ENCODE assay signal across 10 cellular contexts in genomic region chr1:202505356-202505755, GRCh38.
DNase-seq lines count a peak whose midpoint lies in the region; ATAC-seq and TF ChIP-seq lines count a peak whose summit lies in the region.
"Had no signal": no experiment of that assay in that cellular context is flagged by ENCODE, and none has a peak within 500 bp of the region (broad histone marks: within the 10 kb centered on the region; RNA-seq: fewer than 3 reads in every experiment).

No MANE protein-coding gene starts in this region.

- H3K4me3 ChIP-seq in AG04449 (ENCODE audit: low read depth, low read length) (no peak overlapping the region), cardiac muscle cell (no peak overlapping the region), osteoblast (ENCODE audit: insufficient read depth, low read length) (no peak overlapping the region), Peyer's patch (no peak overlapping the region), HAP-1 (no peak overlapping the region)

- no peak for TF ChIP-seq POLR2A in Peyer's patch (IDR thresholded peaks at IDR 0.05)

- peaks cover 69% of the 10 kb centered on the region for H3K36me3 ChIP-seq in cardiac muscle cell
- no peaks in the 10 kb centered on the region for H3K36me3 ChIP-seq in osteoblast (ENCODE audit: insufficient read depth, low read length)
- peaks cover 0 to 3% (median 0%) of the 10 kb centered on the region in 3 donors for H3K36me3 ChIP-seq in Peyer's patch
- no peaks in the 10 kb centered on the region for H3K36me3 ChIP-seq in HAP-1 (replicated peaks)

- no peaks in the 10 kb centered on the region for H4K20me1 ChIP-seq in osteoblast (ENCODE audit: insufficient read depth, low read length)

- H3K4me1 ChIP-seq in cardiac muscle cell (ENCODE audit: low read depth): peaks cover 18% of the 10 kb centered on the region
- H3K4me1 ChIP-seq in osteoblast (ENCODE audit: insufficient read depth, low read length): peaks cover 21% of the 10 kb centered on the region
- no peaks in the 10 kb centered on the region for H3K4me1 ChIP-seq in Peyer's patch
- no peaks in the 10 kb centered on the region for H3K4me1 ChIP-seq in HAP-1

- no peak for ATAC-seq in T-cell (replicated peaks in 1 of 4)

- peak overlapping the region; percentile 94 for H3K27ac ChIP-seq in cardiac muscle cell
- peak overlapping the region; percentile 64 for H3K27ac ChIP-seq in osteoblast (ENCODE audit: low read depth, low read length)
- peak overlapping the region in 2 of 4 donors; percentile 25 to 77 for H3K27ac ChIP-seq in Peyer's patch

- H3K4me1 Mint-ChIP-seq in T-cell: no peaks in the 10 kb centered on the region

- peak; percentile 50 for DNase-seq in AG04449 (ENCODE audit: low read depth, low spot score)
- peak; percentile 44 for DNase-seq in amniotic stem cell (lab: John Stamatoyannopoulos, UW)
- DNase-seq in cardiac muscle cell (ENCODE audit: low read depth in 1 of 2, low spot score in 1 of 2): peak; percentile 30 to 94
- peak; percentile 35 for DNase-seq in osteoblast (ENCODE audit: insufficient read length, low spot score, missing footprints)
- DNase-seq in T-cell: no peak
- no peak for DNase-seq in GM20000 (ENCODE audit: low spot score)
- DNase-seq in Peyer's patch: no peak
- no peak for DNase-seq in HAP-1 (ENCODE audit: low spot score in 2 of 2)
- DNase-seq: ACHN; activated T-cell treated with anti-CD3 and anti-CD28 coated beads, Interleukin-2, amount 50 U/mL, for 24 hours had no signal

- peak overlapping the region; percentile 26 for H3K4me2 ChIP-seq in osteoblast (ENCODE audit: insufficient read depth, low read length)

- H3K27ac Mint-ChIP-seq in T-cell: no peak overlapping the region
- H3K27ac Mint-ChIP-seq: activated T-cell treated with anti-CD3 and anti-CD28 coated beads, Interleukin-2, amount 50 U/mL, for 24 hours had no signal

- POLR2A ChIA-PET in AG04449 (lab: Yijun Ruan, JAX) (no interaction called here), T-cell (lab: Charles Lee) (no interaction called here)

- TF ChIP-seq CTCF in AG04449 (IDR thresholded peaks at IDR 0.05; ENCODE audit: insufficient read depth, low read length, missing control alignments): no peak
- no peak for TF ChIP-seq CTCF in cardiac muscle cell (IDR thresholded peaks at IDR 0.05; ENCODE audit: low read depth, low read length)
- TF ChIP-seq CTCF in osteoblast (IDR thresholded peaks at IDR 0.05; ENCODE audit: extremely low read depth, low read depth, low read length): no peak
- no peak for TF ChIP-seq CTCF in GM20000 (IDR thresholded peaks at IDR 0.05; ENCODE audit: extremely low read depth, missing control alignments)
- no peak for TF ChIP-seq CTCF in Peyer's patch (IDR thresholded peaks at IDR 0.05)

- H3K27me3 ChIP-seq in cardiac muscle cell: no peaks in the 10 kb centered on the region
- H3K27me3 ChIP-seq in osteoblast (ENCODE audit: insufficient read depth, low read length): no peaks in the 10 kb centered on the region
- no peaks in the 10 kb centered on the region for H3K27me3 ChIP-seq in Peyer's patch
- no peaks in the 10 kb centered on the region for H3K27me3 ChIP-seq in HAP-1 (ENCODE audit: low read depth)

- H3K9me3 ChIP-seq in cardiac muscle cell (ENCODE audit: low read depth) (no peaks in the 10 kb centered on the region), osteoblast (ENCODE audit: low read depth, low read length) (no peaks in the 10 kb centered on the region), Peyer's patch (no peaks in the 10 kb centered on the region), HAP-1 (no peaks in the 10 kb centered on the region)

- H3K36me3 Mint-ChIP-seq in T-cell: peaks cover 47% of the 10 kb centered on the region

- no peaks in the 10 kb centered on the region for H3K27me3 Mint-ChIP-seq in T-cell
- H3K27me3 Mint-ChIP-seq: activated T-cell treated with anti-CD3 and anti-CD28 coated beads, Interleukin-2, amount 50 U/mL, for 24 hours had no signal

- CTCF ChIA-PET in AG04449 (lab: Yijun Ruan, JAX): interaction anchor here (1.3 to 11.4 kb wide), 4 partner anchors 44 to 96 kb away, joined by 4 to 150 read pairs (median 8); no protein-coding TSS in a partner anchor
- CTCF ChIA-PET in T-cell (lab: Charles Lee): no interaction called here

- in situ Hi-C loops in HAP-1 (cut with MboI; ENCODE audit: low sequenced_read_pairs): no loop called here

- no peaks in the 10 kb centered on the region for H3K79me2 ChIP-seq in osteoblast (ENCODE audit: insufficient read depth, low read length)

- H2AFZ ChIP-seq in osteoblast (ENCODE audit: low read length): no peak overlapping the region

- no peaks in the 10 kb centered on the region for H3K9me3 Mint-ChIP-seq in T-cell
- H3K9me3 Mint-ChIP-seq: activated T-cell treated with anti-CD3 and anti-CD28 coated beads, Interleukin-2, amount 50 U/mL, for 24 hours had no signal

- no peak overlapping the region for H3K4me3 Mint-ChIP-seq in T-cell
- H3K4me3 Mint-ChIP-seq: activated T-cell treated with anti-CD3 and anti-CD28 coated beads, Interleukin-2, amount 50 U/mL, for 24 hours had no signal

Comparison
In these comparisons a context has a peak if more than half of its experiments do, and no peak if none do; other contexts are left out.
1. DNase-seq: peak in AG04449 (single experiment), amniotic stem cell (single experiment), cardiac muscle cell (2 of 2) and osteoblast (single experiment); none in T-cell (0 of 34), GM20000 (single experiment), Peyer's patch (0 of 3) and HAP-1 (0 of 2).